2 cellular contexts compared by ENCODE assay signal in the genomic region with DNA sequence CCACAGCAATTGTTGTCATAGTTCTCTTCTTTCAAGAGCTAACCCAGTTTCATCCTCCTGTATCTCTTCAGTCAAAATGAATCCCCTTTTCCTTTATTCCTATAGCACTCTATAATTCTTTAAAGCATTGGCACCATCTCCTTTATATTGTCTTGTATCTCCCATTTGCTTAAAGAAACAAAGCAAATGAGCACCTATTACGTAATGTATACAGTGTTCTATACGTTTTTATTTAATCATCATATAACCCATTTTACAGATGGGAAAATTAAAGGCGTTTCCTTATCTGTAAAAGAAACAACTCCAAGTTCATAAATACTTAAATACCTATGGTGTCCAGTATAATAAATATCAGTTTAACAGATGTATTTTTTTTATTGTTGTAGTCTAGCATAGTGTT.
TF ChIP-seq lines count a peak whose summit lies in the region.

No MANE protein-coding gene starts in this region.

TF ChIP-seq in IMR-90, 13 proteins besides CTCF, POLR2A, EP300 and RAD21:
- TF ChIP-seq CHD1 (IDR thresholded peaks at IDR 0.05; ENCODE audit: low read depth, low read length) (no peak), CEBPB (IDR thresholded peaks at IDR 0.05; ENCODE audit: low read depth, low read length) (peak; percentile 66), SMC3 (IDR thresholded peaks at IDR 0.05; ENCODE audit: low read depth, low read length) (no peak), BHLHE40 (IDR thresholded peaks at IDR 0.05; ENCODE audit: low read depth, low read length) (no peak)
- TF ChIP-seq, protein P1, sequence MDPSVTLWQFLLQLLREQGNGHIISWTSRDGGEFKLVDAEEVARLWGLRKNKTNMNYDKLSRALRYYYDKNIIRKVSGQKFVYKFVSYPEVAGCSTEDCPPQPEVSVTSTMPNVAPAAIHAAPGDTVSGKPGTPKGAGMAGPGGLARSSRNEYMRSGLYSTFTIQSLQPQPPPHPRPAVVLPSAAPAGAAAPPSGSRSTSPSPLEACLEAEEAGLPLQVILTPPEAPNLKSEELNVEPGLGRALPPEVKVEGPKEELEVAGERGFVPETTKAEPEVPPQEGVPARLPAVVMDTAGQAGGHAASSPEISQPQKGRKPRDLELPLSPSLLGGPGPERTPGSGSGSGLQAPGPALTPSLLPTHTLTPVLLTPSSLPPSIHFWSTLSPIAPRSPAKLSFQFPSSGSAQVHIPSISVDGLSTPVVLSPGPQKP (IDR thresholded peaks at IDR 0.05; ENCODE audit: borderline replicate concordance, low read depth, low read length), result no peak
- TF ChIP-seq, protein P2, sequence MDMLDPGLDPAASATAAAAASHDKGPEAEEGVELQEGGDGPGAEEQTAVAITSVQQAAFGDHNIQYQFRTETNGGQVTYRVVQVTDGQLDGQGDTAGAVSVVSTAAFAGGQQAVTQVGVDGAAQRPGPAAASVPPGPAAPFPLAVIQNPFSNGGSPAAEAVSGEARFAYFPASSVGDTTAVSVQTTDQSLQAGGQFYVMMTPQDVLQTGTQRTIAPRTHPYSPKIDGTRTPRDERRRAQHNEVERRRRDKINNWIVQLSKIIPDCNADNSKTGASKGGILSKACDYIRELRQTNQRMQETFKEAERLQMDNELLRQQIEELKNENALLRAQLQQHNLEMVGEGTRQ (IDR thresholded peaks at IDR 0.05; ENCODE audit: low read depth, low read length), result no peak

TF ChIP-seq in K562, 482 proteins besides CTCF, POLR2A, EP300 and RAD21:
- TF ChIP-seq FOXK2 (conservative IDR thresholded peaks at IDR 0.05 in 1 of 2, IDR thresholded peaks at IDR 0.05 in 1 of 2; ENCODE audit: low read depth in 2 of 2), result no peak
- TF ChIP-seq ZNF445 (CRISPR knock-in tag; IDR thresholded peaks at IDR 0.05; ENCODE audit: low read depth), result no peak
- no peak for TF ChIP-seq MYBL2 (IDR thresholded peaks at IDR 0.05; ENCODE audit: low read depth)
- TF ChIP-seq MYBL2 (CRISPR knock-in tag; IDR thresholded peaks at IDR 0.05; ENCODE audit: borderline replicate concordance), result no peak
- TF ChIP-seq CC2D1A (IDR thresholded peaks at IDR 0.05), result no peak
- no peak for TF ChIP-seq MAFF (IDR thresholded peaks at IDR 0.05; ENCODE audit: low read length)
- no peak for TF ChIP-seq POU5F1 (IDR thresholded peaks at IDR 0.05; ENCODE audit: borderline replicate concordance, low read depth, low read length, partially characterized antibody)
- TF ChIP-seq SP2 (IDR thresholded peaks at IDR 0.05; ENCODE audit: extremely low read depth, low read depth, low read length, poor library complexity, severe bottlenecking), result no peak
- no peak for TF ChIP-seq ZNF165 (CRISPR knock-in tag; IDR thresholded peaks at IDR 0.05; ENCODE audit: borderline replicate concordance)
- no peak for TF ChIP-seq ZNF124 (CRISPR knock-in tag; IDR thresholded peaks at IDR 0.05)
- no peak for TF ChIP-seq NBN (IDR thresholded peaks at IDR 0.05; ENCODE audit: low read depth)
- TF ChIP-seq CEBPB (tag; IDR thresholded peaks at IDR 0.05), result peak; percentile 59
- TF ChIP-seq CEBPG (CRISPR knock-in tag; IDR thresholded peaks at IDR 0.05), result no peak
- peak in 1 of 2 experiments; percentile 67; a peak in 2 of 4 replicates for TF ChIP-seq CEBPG (tag; conservative IDR thresholded peaks at IDR 0.05 in 1 of 2, IDR thresholded peaks at IDR 0.05 in 1 of 2)
